ENCODE assay signal across 18 cellular contexts in the genomic region with DNA sequence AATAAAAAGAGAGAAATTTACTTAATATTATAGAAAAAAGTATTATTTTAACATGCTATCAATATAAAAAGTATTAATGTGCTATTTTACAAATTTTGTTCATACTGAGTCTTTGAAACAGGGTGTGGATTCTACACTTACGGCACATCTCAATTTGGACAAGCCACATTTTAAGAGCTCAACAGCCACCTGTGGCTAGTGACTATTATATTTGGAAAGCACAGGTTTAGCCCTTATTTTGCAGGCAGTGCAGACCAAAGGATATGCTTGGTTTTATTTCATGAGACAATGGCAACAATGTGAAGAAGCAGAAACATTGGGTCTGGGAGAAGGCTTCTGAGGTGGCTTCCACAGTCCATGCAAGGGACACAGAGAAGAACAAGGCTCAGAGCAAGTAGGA.
DNase-seq lines count a peak whose midpoint lies in the region; ATAC-seq and TF ChIP-seq lines count a peak whose summit lies in the region.
"Had no signal": no experiment of that assay in that cellular context is flagged by ENCODE, and none has a peak within 500 bp of the region (broad histone marks: within the 10 kb centered on the region; RNA-seq: fewer than 3 reads in every experiment).

No MANE protein-coding gene starts in this region.

- peaks cover 50% of the 10 kb centered on the region for H3K4me1 ChIP-seq in PC-3 (ENCODE audit: insufficient read depth, low read length)

- intact Hi-C loops in activated naive CD4-positive, alpha-beta T cell treated with anti-CD3 and anti-CD28 coated beads for 36 hours (cut with micrococcal nuclease): loop anchor here (1.0 kb wide), 1 partner anchor 12 kb away; no protein-coding TSS in a partner anchor
- intact Hi-C loops in PC-3 (cut with micrococcal nuclease): no loop called here

- H3K36me3 Mint-ChIP-seq in activated naive CD4-positive, alpha-beta T cell treated with anti-CD3 and anti-CD28 coated beads for 36 hours (ENCODE audit: low read depth): peaks cover 40% of the 10 kb centered on the region
- peaks cover 9% of the 10 kb centered on the region for H3K36me3 Mint-ChIP-seq in stimulated activated memory B cell treated with anti-CD40 and anti-IgM and Interleukin-4, amounts not matched to agents 10 μg/mL and 1 μg/mL and 100 μg/mL, for 72 hours
- H3K36me3 Mint-ChIP-seq: natural killer cell had no signal

- H2AFZ ChIP-seq in PC-3 (ENCODE audit: low read length): peak overlapping the region; percentile 49; the same call in 1 of the 2 replicates

- H3K27ac Mint-ChIP-seq in activated naive CD4-positive, alpha-beta T cell treated with anti-CD3 and anti-CD28 coated beads for 36 hours: peak overlapping the region; percentile 47
- H3K27ac Mint-ChIP-seq in stimulated activated memory B cell treated with anti-CD40 and anti-IgM and Interleukin-4, amounts not matched to agents 10 μg/mL and 1 μg/mL and 100 μg/mL, for 72 hours: peak overlapping the region; percentile 35
- H3K27ac Mint-ChIP-seq: natural killer cell had no signal

- H3K36me3 ChIP-seq in PC-3 (ENCODE audit: low read depth, low read length): peaks cover 14% of the 10 kb centered on the region; the same call in 1 of the 2 replicates
- no peaks in the 10 kb centered on the region for H3K36me3 ChIP-seq in H7 (replicated peaks; ENCODE audit: control insufficient read depth, insufficient read depth, low read length)
- H3K36me3 ChIP-seq: SJCRH30, upper lobe of left lung had no signal

- peak overlapping the region; percentile 67 for H3K9ac ChIP-seq in PC-3 (ENCODE audit: low read length)
- H3K9ac ChIP-seq: BLaER1 had no signal

- H3K9me2 ChIP-seq in PC-3 (replicated peaks; ENCODE audit: low read length): no peaks in the 10 kb centered on the region

- TF ChIP-seq CTCF in PC-3 (conservative IDR thresholded peaks at IDR 0.05; ENCODE audit: low read depth, low read length): no peak

- DNase-seq in activated naive CD4-positive, alpha-beta T cell treated with anti-CD3 and anti-CD28 coated beads for 36 hours: no peak
- DNase-seq in activated naive CD4-positive, alpha-beta T cell treated with anti-CD3 and anti-CD28 coated beads, Interleukin-2, amount 50 U/mL, for 16 hours: no peak
- DNase-seq in PC-3 (no peak), epithelial cell of prostate (ENCODE audit: low read depth, low spot score) (no peak), H7 (no peak)
- DNase-seq: effector memory CD4-positive, alpha-beta T cell; left cardiac atrium; natural killer cell; NCI-H1105 treated with DMSO at 0.1 percent for 48 hours; NCI-H2029 treated with DMSO at 0.1 percent for 48 hours; SJCRH30; spleen; upper lobe of left lung had no signal

- H3K4me3 Mint-ChIP-seq in activated naive CD4-positive, alpha-beta T cell treated with anti-CD3 and anti-CD28 coated beads for 36 hours: no peak overlapping the region
- H3K4me3 Mint-ChIP-seq in stimulated activated memory B cell treated with anti-CD40 and anti-IgM and Interleukin-4, amounts not matched to agents 10 μg/mL and 1 μg/mL and 100 μg/mL, for 72 hours: no peak overlapping the region
- H3K4me3 Mint-ChIP-seq: brain, natural killer cell had no signal

- ATAC-seq in PC-3: no peak
- no peak for ATAC-seq in stimulated activated memory B cell treated with anti-CD40 and anti-IgM and Interleukin-4, amounts not matched to agents 10 μg/mL and 1 μg/mL and 100 μg/mL, for 72 hours
- ATAC-seq in HG02798 (IDR thresholded peaks at IDR 0.05; ENCODE audit: poor library complexity, unreplicated experiment): no peak
- no peak for ATAC-seq in GM21367 (IDR thresholded peaks at IDR 0.05; ENCODE audit: unreplicated experiment)
- ATAC-seq: left cardiac atrium, natural killer cell had no signal

- H3K79me2 ChIP-seq in PC-3 (ENCODE audit: low read length): no peaks in the 10 kb centered on the region

- peaks cover 46% of the 10 kb centered on the region for H3K4me1 Mint-ChIP-seq in activated naive CD4-positive, alpha-beta T cell treated with anti-CD3 and anti-CD28 coated beads for 36 hours (ENCODE audit: low read depth)
- H3K4me1 Mint-ChIP-seq in stimulated activated memory B cell treated with anti-CD40 and anti-IgM and Interleukin-4, amounts not matched to agents 10 μg/mL and 1 μg/mL and 100 μg/mL, for 72 hours: peaks cover 20% of the 10 kb centered on the region

- POLR2A ChIA-PET in PC-3 (lab: Charles Lee; ENCODE audit: unreplicated experiment): no interaction called here

- no peaks in the 10 kb centered on the region for H3F3A ChIP-seq in PC-3 (ENCODE audit: low read length, unreplicated experiment)

- H3K27me3 Mint-ChIP-seq in activated naive CD4-positive, alpha-beta T cell treated with anti-CD3 and anti-CD28 coated beads for 36 hours (ENCODE audit: low read depth): no peaks in the 10 kb centered on the region
- H3K27me3 Mint-ChIP-seq in stimulated activated memory B cell treated with anti-CD40 and anti-IgM and Interleukin-4, amounts not matched to agents 10 μg/mL and 1 μg/mL and 100 μg/mL, for 72 hours: no peaks in the 10 kb centered on the region

- BruUV-seq in PC-3 (replicated peaks; lab: Mats Ljungman, UMichigan): no TSS peak

- H4K20me1 ChIP-seq in PC-3 (ENCODE audit: low read length): no peaks in the 10 kb centered on the region

- peaks cover 17% of the 10 kb centered on the region for H3K9me3 Mint-ChIP-seq in activated naive CD4-positive, alpha-beta T cell treated with anti-CD3 and anti-CD28 coated beads for 36 hours
- H3K9me3 Mint-ChIP-seq in stimulated activated memory B cell treated with anti-CD40 and anti-IgM and Interleukin-4, amounts not matched to agents 10 μg/mL and 1 μg/mL and 100 μg/mL, for 72 hours: peaks cover 5% of the 10 kb centered on the region

- H3K27me3 ChIP-seq in PC-3 (ENCODE audit: low read length) (no peaks in the 10 kb centered on the region), H7 (ENCODE audit: control insufficient read depth, insufficient read depth, low read length) (no peaks in the 10 kb centered on the region)
- H3K27me3 ChIP-seq: BLaER1, SJCRH30, spleen, upper lobe of left lung had no signal

- CTCF ChIA-PET in activated naive CD4-positive, alpha-beta T cell treated with anti-CD3 and anti-CD28 coated beads for 36 hours (lab: Charles Lee): interaction anchor here (0.7 to 2.0 kb wide), 5 partner anchors 18 to 281 kb away, joined by 3 to 6 read pairs (median 3); no protein-coding TSS in a partner anchor
- CTCF ChIA-PET in PC-3 (lab: Charles Lee): no interaction called here

- H3K4me2 ChIP-seq in PC-3 (ENCODE audit: low read length): peak overlapping the region; percentile 53

- H3K9me3 ChIP-seq in PC-3 (ENCODE audit: low read length): peaks cover 16% of the 10 kb centered on the region
- H3K9me3 ChIP-seq: SJCRH30 had no signal

- H3K4me3 ChIP-seq in PC-3 (ENCODE audit: low read length): no peak overlapping the region
- no peak overlapping the region for H3K4me3 ChIP-seq in H7 (ENCODE audit: insufficient read depth, low read depth, low read length)
- H3K4me3 ChIP-seq: BLaER1, SJCRH30, spleen, upper lobe of left lung had no signal

- H3K27ac ChIP-seq in PC-3 (ENCODE audit: low read length) (peak overlapping the region; percentile 93), epithelial cell of prostate (peak overlapping the region; percentile 83)
- H3K27ac ChIP-seq: BLaER1, SJCRH30, spleen, upper lobe of left lung had no signal
